1 cellular context compared by ENCODE assay signal in the genomic region with DNA sequence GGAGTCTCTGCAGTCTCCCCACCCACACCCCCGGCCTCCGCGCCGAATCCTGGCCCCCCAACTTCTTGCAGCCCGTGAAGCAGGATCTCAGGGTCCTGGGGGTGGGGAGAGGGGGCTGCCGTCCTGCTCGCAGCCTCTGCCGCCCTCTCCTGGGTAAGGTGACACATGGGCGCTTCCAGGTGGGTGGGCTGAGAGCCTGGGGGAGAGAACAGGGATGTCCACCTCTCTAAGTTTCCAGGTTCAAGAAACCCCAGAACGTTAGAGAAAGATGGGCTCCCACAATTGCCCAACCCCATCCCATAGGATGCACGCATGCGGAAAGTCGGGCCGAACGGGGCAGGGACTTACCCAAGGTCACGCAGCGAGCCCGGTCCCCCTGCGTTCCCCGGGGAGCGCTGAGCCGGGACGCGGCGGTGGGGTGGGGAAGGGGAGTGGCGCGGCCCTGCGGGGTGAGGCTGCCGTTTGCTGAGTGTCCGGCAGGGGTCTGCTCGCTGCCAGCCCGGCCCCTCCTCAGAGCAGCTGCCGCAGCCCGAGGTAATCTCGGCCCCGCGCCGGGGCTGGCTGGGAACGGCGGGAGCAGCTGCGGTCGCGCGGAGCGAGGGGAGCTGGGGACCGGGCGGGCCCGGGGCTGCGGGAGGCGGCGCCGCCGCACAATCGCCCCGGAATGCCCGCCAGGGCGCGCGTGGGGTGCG.
A peak's percentile ranks its signal among the peaks of the same experiment; 100 is the strongest.
TF ChIP-seq lines count a peak whose summit lies in the region.

No MANE protein-coding gene starts in this region.

TF ChIP-seq in neural cell, 6 proteins besides CTCF, POLR2A, EP300 and RAD21 (continued from another document):
- TF ChIP-seq, protein P1, sequence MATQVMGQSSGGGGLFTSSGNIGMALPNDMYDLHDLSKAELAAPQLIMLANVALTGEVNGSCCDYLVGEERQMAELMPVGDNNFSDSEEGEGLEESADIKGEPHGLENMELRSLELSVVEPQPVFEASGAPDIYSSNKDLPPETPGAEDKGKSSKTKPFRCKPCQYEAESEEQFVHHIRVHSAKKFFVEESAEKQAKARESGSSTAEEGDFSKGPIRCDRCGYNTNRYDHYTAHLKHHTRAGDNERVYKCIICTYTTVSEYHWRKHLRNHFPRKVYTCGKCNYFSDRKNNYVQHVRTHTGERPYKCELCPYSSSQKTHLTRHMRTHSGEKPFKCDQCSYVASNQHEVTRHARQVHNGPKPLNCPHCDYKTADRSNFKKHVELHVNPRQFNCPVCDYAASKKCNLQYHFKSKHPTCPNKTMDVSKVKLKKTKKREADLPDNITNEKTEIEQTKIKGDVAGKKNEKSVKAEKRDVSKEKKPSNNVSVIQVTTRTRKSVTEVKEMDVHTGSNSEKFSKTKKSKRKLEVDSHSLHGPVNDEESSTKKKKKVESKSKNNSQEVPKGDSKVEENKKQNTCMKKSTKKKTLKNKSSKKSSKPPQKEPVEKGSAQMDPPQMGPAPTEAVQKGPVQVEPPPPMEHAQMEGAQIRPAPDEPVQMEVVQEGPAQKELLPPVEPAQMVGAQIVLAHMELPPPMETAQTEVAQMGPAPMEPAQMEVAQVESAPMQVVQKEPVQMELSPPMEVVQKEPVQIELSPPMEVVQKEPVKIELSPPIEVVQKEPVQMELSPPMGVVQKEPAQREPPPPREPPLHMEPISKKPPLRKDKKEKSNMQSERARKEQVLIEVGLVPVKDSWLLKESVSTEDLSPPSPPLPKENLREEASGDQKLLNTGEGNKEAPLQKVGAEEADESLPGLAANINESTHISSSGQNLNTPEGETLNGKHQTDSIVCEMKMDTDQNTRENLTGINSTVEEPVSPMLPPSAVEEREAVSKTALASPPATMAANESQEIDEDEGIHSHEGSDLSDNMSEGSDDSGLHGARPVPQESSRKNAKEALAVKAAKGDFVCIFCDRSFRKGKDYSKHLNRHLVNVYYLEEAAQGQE (IDR thresholded peaks at IDR 0.05; ENCODE audit: borderline replicate concordance), result peak; percentile 59
- TF ChIP-seq TAF1 (IDR thresholded peaks at IDR 0.05; ENCODE audit: low read depth), result no peak
- TF ChIP-seq POLR2AphosphoS5 (IDR thresholded peaks at IDR 0.05), result peak; percentile 57
- peak; percentile 60 for TF ChIP-seq SMC3 (conservative IDR thresholded peaks at IDR 0.05; ENCODE audit: poor library complexity)
- no peak for TF ChIP-seq EZH2 (IDR thresholded peaks at IDR 0.05; ENCODE audit: borderline replicate concordance, insufficient read depth, low read length, poor library complexity, severe bottlenecking)
